In the genomic region with DNA sequence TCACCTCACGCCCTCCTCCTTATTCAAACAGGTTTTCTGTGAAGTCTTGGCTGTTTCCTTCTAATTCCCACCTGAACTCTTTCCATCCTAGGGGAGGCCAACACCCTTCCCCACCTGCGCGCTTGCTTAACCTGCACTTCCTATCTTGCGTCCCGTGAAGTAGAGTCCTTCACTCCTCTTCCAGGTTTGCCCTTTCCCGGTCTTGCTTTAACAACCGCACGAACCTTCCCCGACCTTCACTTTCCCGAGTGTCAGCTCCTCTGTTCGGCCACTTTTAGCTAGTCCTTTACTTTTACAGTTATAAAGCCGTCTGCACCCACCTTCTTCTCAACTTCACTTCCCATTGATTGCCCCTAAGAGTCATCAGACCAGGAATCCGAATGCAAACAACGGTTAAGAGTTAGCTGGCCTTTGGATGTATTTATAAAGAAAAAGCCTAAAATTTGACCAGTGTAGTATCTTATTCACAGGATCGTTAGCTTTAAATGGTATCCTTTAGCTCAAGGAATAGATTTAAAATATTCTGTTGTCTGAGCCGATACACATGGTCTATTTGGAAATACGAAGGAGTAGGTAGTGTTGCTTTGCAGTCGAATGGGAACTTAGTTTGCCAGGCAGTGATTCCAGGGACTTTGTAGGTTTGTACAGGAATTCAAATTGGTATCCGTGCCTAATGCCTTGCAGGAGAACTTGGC, we compare ENCODE assay signal across 8 cellular contexts. TPM values are rescaled to one million over a fixed set of nuclear protein-coding genes. Genes with fewer than 3 reads are reported as not detected.
DNase-seq lines count a peak whose midpoint lies in the region; ATAC-seq and TF ChIP-seq lines count a peak whose summit lies in the region.

No MANE protein-coding gene starts in this region.

- no peaks in the 10 kb centered on the region; the same call in 1 of the 2 replicates for H3K9me1 ChIP-seq in IMR-90 (ENCODE audit: insufficient read depth, low read length)

- peak overlapping the region; percentile 68 for H3K56ac ChIP-seq in IMR-90 (ENCODE audit: extremely low read depth, insufficient read depth, low read length)

- H3K9me3 ChIP-seq in CD8-positive, alpha-beta T cell (ENCODE audit: low read length), result no peaks in the 10 kb centered on the region
- no peaks in the 10 kb centered on the region for H3K9me3 ChIP-seq in IMR-90 (ENCODE audit: control insufficient read depth, insufficient read depth, low read length)

- H3K4ac ChIP-seq in IMR-90 (ENCODE audit: low read depth, low read length), result peak overlapping the region; percentile 89

- H4K20me1 ChIP-seq in IMR-90 (ENCODE audit: insufficient read depth, low read length), result peaks cover 28% of the 10 kb centered on the region

- peak overlapping the region; percentile 95 for H3K4me3 ChIP-seq in CD8-positive, alpha-beta T cell (ENCODE audit: low read depth, low read length)
- H3K4me3 ChIP-seq in IMR-90 (ENCODE audit: insufficient read depth, low read depth, low read length) (peak overlapping the region; percentile 78), retinal pigment epithelial cell (ENCODE audit: low read length) (peak overlapping the region; percentile 97)

- intact Hi-C loops in CD8-positive, alpha-beta T cell (cut with DNase I, micrococcal nuclease), result loop anchor here (2.0 to 10.0 kb wide), 10 partner anchors 61 to 728 kb away; a partner anchor contains a TSS
- intact Hi-C loops in IMR-90 (cut with micrococcal nuclease), result loop anchor here (1.0 to 5.0 kb wide), 5 partner anchors 68 to 216 kb away; no protein-coding TSS in a partner anchor
- intact Hi-C loops in activated CD4-positive, alpha-beta memory T cell treated with anti-CD3 and anti-CD28 coated beads for 36 hours (cut with micrococcal nuclease), result loop anchor here (5.0 to 10.0 kb wide), 3 partner anchors 122 to 454 kb away; a partner anchor contains a TSS

- no peak overlapping the region; the same call in 2 of the 3 replicates for H2BK15ac ChIP-seq in IMR-90 (ENCODE audit: low read depth, low read length)

- H3K14ac ChIP-seq in IMR-90 (replicated peaks; ENCODE audit: low read depth, low read length), result peak overlapping the region; percentile 83

- POLR2A ChIA-PET in CD8-positive, alpha-beta T cell (lab: Charles Lee), result interaction anchor here (0.6 to 3.7 kb wide), 17 partner anchors 25 to 611 kb away, joined by 3 to 31 read pairs (median 5); a partner anchor contains a TSS
- POLR2A ChIA-PET in IMR-90 (lab: Charles Lee; ENCODE audit: unreplicated experiment), result no interaction called here
- POLR2A ChIA-PET in activated CD4-positive, alpha-beta memory T cell treated with anti-CD3 and anti-CD28 coated beads for 36 hours (lab: Charles Lee), result interaction anchor here (0.7 to 1.8 kb wide), 8 partner anchors 9 to 250 kb away, joined by 3 to 14 read pairs (median 4); a partner anchor contains a TSS

- peak overlapping the region; percentile 40 for H2BK120ac ChIP-seq in IMR-90 (ENCODE audit: low read depth, low read length)

- peak overlapping the region; percentile 93 for H2AFZ ChIP-seq in IMR-90 (replicated peaks; ENCODE audit: low read length, poor library complexity)

- H4K5ac ChIP-seq in IMR-90 (ENCODE audit: low read depth, low read length), result no peak overlapping the region

- no peaks in the 10 kb centered on the region for H3K27me3 ChIP-seq in CD8-positive, alpha-beta T cell (ENCODE audit: insufficient read depth, low read length)
- H3K27me3 ChIP-seq in IMR-90 (ENCODE audit: control insufficient read depth, insufficient read depth, low read length), result no peaks in the 10 kb centered on the region

- peak overlapping the region; percentile 99 for H3K27ac Mint-ChIP-seq in CD8-positive, alpha-beta T cell
- peak overlapping the region; percentile 93 for H3K27ac Mint-ChIP-seq in activated CD4-positive, alpha-beta memory T cell treated with anti-CD3 and anti-CD28 coated beads for 36 hours

- no peaks in the 10 kb centered on the region for H3K9me3 Mint-ChIP-seq in CD8-positive, alpha-beta T cell
- no peaks in the 10 kb centered on the region for H3K9me3 Mint-ChIP-seq in activated CD4-positive, alpha-beta memory T cell treated with anti-CD3 and anti-CD28 coated beads for 36 hours

- no peak for ATAC-seq in CD8-positive, alpha-beta T cell
- ATAC-seq in IMR-90 (ENCODE audit: low read depth), result no peak
- no peak for ATAC-seq in GM21737 (IDR thresholded peaks at IDR 0.05; ENCODE audit: unreplicated experiment)

- H4K8ac ChIP-seq in IMR-90 (ENCODE audit: low read depth in 2 of 2, low read length in 2 of 2), result peak overlapping the region in 1 of 2 experiments; percentile 72; a peak in 2 of 4 replicates

- H2BK20ac ChIP-seq in IMR-90 (ENCODE audit: low read depth, low read length), result 0 out of 2 replicates have a peak overlapping the region, but pooled peaks have one; percentile 16

- H4K91ac ChIP-seq in IMR-90 (ENCODE audit: insufficient read depth, low read depth, low read length), result peak overlapping the region; percentile 50

- CTCF ChIA-PET in CD8-positive, alpha-beta T cell (lab: Charles Lee), result interaction anchor here (0.7 to 3.4 kb wide), 10 partner anchors 9 to 251 kb away, joined by 3 to 33 read pairs (median 6); a partner anchor contains a TSS
- CTCF ChIA-PET in IMR-90 (lab: Yijun Ruan, JAX), result interaction anchor here (0.9 to 1.7 kb wide), 2 partner anchors 169 to 216 kb away, joined by 3 to 7 read pairs; no protein-coding TSS in a partner anchor
- CTCF ChIA-PET in activated CD4-positive, alpha-beta memory T cell treated with anti-CD3 and anti-CD28 coated beads for 36 hours (lab: Charles Lee), result interaction anchor here (0.6 to 3.4 kb wide), 10 partner anchors 9 to 252 kb away, joined by 3 to 21 read pairs (median 4); a partner anchor contains a TSS

- H3K18ac ChIP-seq in IMR-90 (ENCODE audit: low read depth, low read length), result peak overlapping the region; percentile 28

- TF ChIP-seq RAD21 in IMR-90 (IDR thresholded peaks at IDR 0.05; ENCODE audit: low read length), result no peak

- 0% methylated on average over 6 of the region's 19 CpGs; no CpG with 5 or more reads in 1 of the 2 experiments for WGBS in IMR-90 (ENCODE audit: extremely low coverage in 2 of 2, insufficient read length in 1 of 2), 2 experiments

- no peak for TF ChIP-seq POLR2A in IMR-90 (IDR thresholded peaks at IDR 0.05; ENCODE audit: low read depth, low read length)

- dilution Hi-C loops in IMR-90 (cut with HindIII; ENCODE audit: low sequenced_read_pairs, unreplicated experiment), result no loop called here

- H2AK5ac ChIP-seq in IMR-90 (ENCODE audit: low read depth, low read length), result peak overlapping the region; percentile 11; the same call in 1 of the 2 replicates

- H3K36me3 Mint-ChIP-seq in CD8-positive, alpha-beta T cell, result peaks cover 18% of the 10 kb centered on the region
- peaks cover 7% of the 10 kb centered on the region for H3K36me3 Mint-ChIP-seq in activated CD4-positive, alpha-beta memory T cell treated with anti-CD3 and anti-CD28 coated beads for 36 hours

- BruUV-seq in IMR-90 (replicated peaks; lab: Mats Ljungman, UMichigan), result no TSS peak

- peak overlapping the region; percentile 77 for H2BK5ac ChIP-seq in IMR-90 (ENCODE audit: low read depth, low read length, poor library complexity, severe bottlenecking)

- no peak for TF ChIP-seq CTCF in CD8-positive, alpha-beta T cell (IDR thresholded peaks at IDR 0.05)
- TF ChIP-seq CTCF in IMR-90 (conservative IDR thresholded peaks at IDR 0.05; ENCODE audit: low read depth, low read length) (no peak), retinal pigment epithelial cell (conservative IDR thresholded peaks at IDR 0.05; ENCODE audit: low read depth, low read length) (no peak)

- H3K27ac ChIP-seq in CD8-positive, alpha-beta T cell (ENCODE audit: low read depth, low read length), result peak overlapping the region; percentile 95
- peak overlapping the region; percentile 91 for H3K27ac ChIP-seq in IMR-90 (ENCODE audit: insufficient read depth, low read length)

- in situ Hi-C loops in IMR-90 (cut with MboI; ENCODE audit: low sequenced_read_pairs), result no loop called here

- no peaks in the 10 kb centered on the region for H3K27me3 Mint-ChIP-seq in CD8-positive, alpha-beta T cell (ENCODE audit: low read depth)
- H3K27me3 Mint-ChIP-seq in activated CD4-positive, alpha-beta memory T cell treated with anti-CD3 and anti-CD28 coated beads for 36 hours, result no peaks in the 10 kb centered on the region

- no peaks in the 10 kb centered on the region for H3K36me3 ChIP-seq in CD8-positive, alpha-beta T cell (ENCODE audit: insufficient read depth, low read length)
- no peaks in the 10 kb centered on the region for H3K36me3 ChIP-seq in IMR-90 (ENCODE audit: control insufficient read depth, insufficient read depth, low read length)

- peaks cover 58% of the 10 kb centered on the region for H3K4me1 Mint-ChIP-seq in CD8-positive, alpha-beta T cell (ENCODE audit: low read depth)
- peaks cover 46% of the 10 kb centered on the region for H3K4me1 Mint-ChIP-seq in activated CD4-positive, alpha-beta memory T cell treated with anti-CD3 and anti-CD28 coated beads for 36 hours (ENCODE audit: low read depth)

- DNase-seq in CD8-positive, alpha-beta T cell, result peak in 1 of 7 experiments; percentile 21
- peak; percentile 6 for DNase-seq in IMR-90
- no peak for DNase-seq in activated CD4-positive, alpha-beta memory T cell treated with anti-CD3 and anti-CD28 coated beads for 36 hours
- peak; percentile 13 for DNase-seq in glomerular visceral epithelial cell (ENCODE audit: extremely low spot score)
- DNase-seq in retinal pigment epithelial cell (ENCODE audit: low read depth), result no peak
- DNase-seq in NCI-H2227 (lab: John Stamatoyannopoulos, UW; ENCODE audit: unreplicated experiment), result no peak
- DNase-seq in NCI-H2081 treated with DMSO at 0.1 percent for 48 hours (lab: John Stamatoyannopoulos, UW), result no peak

- H3K4me2 ChIP-seq in IMR-90 (ENCODE audit: low read depth, low read length), result peak overlapping the region; percentile 84

- peaks cover 46% of the 10 kb centered on the region for H3K4me1 ChIP-seq in CD8-positive, alpha-beta T cell (ENCODE audit: insufficient read depth, low read length)
- peaks cover 6% of the 10 kb centered on the region for H3K4me1 ChIP-seq in IMR-90 (ENCODE audit: control insufficient read depth, insufficient read depth, low read length)

- H3K79me1 ChIP-seq in IMR-90 (ENCODE audit: low read depth in 1 of 2, low read length in 2 of 2), result peaks cover 14 to 47% of the 10 kb centered on the region in 2 experiments; a peak in 3 of 4 replicates

- H3K9ac ChIP-seq in IMR-90 (ENCODE audit: low read depth, low read length), result peak overlapping the region; percentile 65

- peak overlapping the region; percentile 33 for H2AK9ac ChIP-seq in IMR-90 (replicated peaks; ENCODE audit: low read depth, low read length, poor library complexity)

- peak overlapping the region; percentile 96 for H3K4me3 Mint-ChIP-seq in CD8-positive, alpha-beta T cell
- H3K4me3 Mint-ChIP-seq in activated CD4-positive, alpha-beta memory T cell treated with anti-CD3 and anti-CD28 coated beads for 36 hours, result peak overlapping the region; percentile 92

- H3K23ac ChIP-seq in IMR-90 (ENCODE audit: low read depth, low read length), result peak overlapping the region; percentile 34

RNA-seq across cellular contexts. Expression of a gene that starts 1.4 kb away (rescaled TPM):
- total RNA-seq in CD8-positive, alpha-beta T cell, result 10 to 100 TPM; 57.8 to 60.5 TPM
- 8.4 and 15.3 TPM in 2 replicates for total RNA-seq in IMR-90 (2012; rRNA removed)
- polyA plus RNA-seq in IMR-90 (2012; rRNA removed), result 10.3 and 12.6 TPM in 2 replicates
- 4.8 and 4.9 TPM in 2 replicates for polyA plus RNA-seq in IMR-90 (2012; cell fraction: cytosol; rRNA removed)
- polyA plus RNA-seq in IMR-90 (2012; cell fraction: nucleus; rRNA removed; ENCODE audit: low replicate concordance), result 3.6 and 11.5 TPM in 2 replicates
- 10 to 100 TPM; 38.6 to 40.4 TPM for total RNA-seq in activated CD4-positive, alpha-beta memory T cell treated with anti-CD3 and anti-CD28 coated beads for 36 hours

Comparison
In these comparisons a context has a peak if more than half of its experiments do, and no peak if none do; other contexts are left out.
1. DNase-seq: peak in IMR-90 (single experiment) and glomerular visceral epithelial cell (single experiment); none in activated CD4-positive, alpha-beta memory T cell treated with anti-CD3 and anti-CD28 coated beads for 36 hours (single experiment), retinal pigment epithelial cell (single experiment), NCI-H2227 (single experiment) and NCI-H2081 treated with DMSO at 0.1 percent for 48 hours (single experiment).
2. Peak in every context shown above with its lines, with median percentiles within 50 percentile points of each other: H3K4me3 ChIP-seq.